ENCODE assay signal across 1 cellular context in genomic region chrX:154478728-154479622, GRCh38.
TF ChIP-seq lines count a peak whose summit lies in the region.

Gene LAGE3, minus strand, starts transcription at chrX:154479281. Its CDS starts 366 bp downstream, at chrX:154478915.

TF ChIP-seq in K562, 482 proteins besides CTCF, POLR2A, EP300 and RAD21 (continued from another document and continues in another):
- TF ChIP-seq ZNF407 (IDR thresholded peaks at IDR 0.05; ENCODE audit: low read depth) (no peak), MNT (conservative IDR thresholded peaks at IDR 0.05) (peak; percentile 97 to 98), ZNF639 (CRISPR knock-in tag; conservative IDR thresholded peaks at IDR 0.05 in 1 of 2, IDR thresholded peaks at IDR 0.05 in 1 of 2) (peak in 1 of 2 experiments; percentile 72; a peak in 2 of 4 replicates), MEIS2 (IDR thresholded peaks at IDR 0.05; ENCODE audit: partially characterized antibody) (peak; percentile 89), SNIP1 (IDR thresholded peaks at IDR 0.05; ENCODE audit: low read depth) (no peak), RAD51 (IDR thresholded peaks at IDR 0.05; ENCODE audit: borderline replicate concordance, low read depth) (peak; percentile 26; the same call in 1 of the 2 replicates), ID3 (CRISPR knock-in tag; IDR thresholded peaks at IDR 0.05) (no peak), ID3 (tag; IDR thresholded peaks at IDR 0.05) (0 out of 2 replicates have a peak, but pooled peaks have one; percentile 34), PCBP1 (IDR thresholded peaks at IDR 0.05; ENCODE audit: low read depth, low read length, poor library complexity, severe bottlenecking) (peak; percentile 33), CREB3L1 (IDR thresholded peaks at IDR 0.05; ENCODE audit: borderline replicate concordance, low read depth) (peak; percentile 65; the same call in 1 of the 2 replicates), POLR2AphosphoS2 (IDR thresholded peaks at IDR 0.05; ENCODE audit: low read length) (no peak), PURB (CRISPR knock-in tag; IDR thresholded peaks at IDR 0.05; ENCODE audit: low read depth) (no peak), ZNF592 (IDR thresholded peaks at IDR 0.05) (peak; percentile 92), IRF1 (CRISPR knock-in tag; IDR thresholded peaks at IDR 0.05; ENCODE audit: borderline replicate concordance) (no peak), RNF2 (IDR thresholded peaks at IDR 0.05) (peak; percentile 87), EGR1 (conservative IDR thresholded peaks at IDR 0.05) (peak; percentile 84), CBFB (CRISPR knock-in tag; IDR thresholded peaks at IDR 0.05) (peak; percentile 87; the same call in 1 of the 2 replicates), RBM22 (IDR thresholded peaks at IDR 0.05; ENCODE audit: low read depth, low read length, poor library complexity, severe bottlenecking) (peak; percentile 62), ZNF444 (CRISPR knock-in tag; IDR thresholded peaks at IDR 0.05) (no peak), BRD9 (IDR thresholded peaks at IDR 0.05; ENCODE audit: low read depth, partially characterized antibody) (no peak), KLF13 (tag; IDR thresholded peaks at IDR 0.05; ENCODE audit: borderline replicate concordance, low read depth) (peak; percentile 7; the same call in 1 of the 2 replicates), TARDBP (IDR thresholded peaks at IDR 0.05) (no peak), ZNF830 (CRISPR knock-in tag; IDR thresholded peaks at IDR 0.05) (no peak), MTA2 (IDR thresholded peaks at IDR 0.05; ENCODE audit: low read depth) (no peak), PTTG1 (tag; IDR thresholded peaks at IDR 0.05; ENCODE audit: low read depth) (no peak), NR0B1 (IDR thresholded peaks at IDR 0.05; ENCODE audit: partially characterized antibody) (no peak), NRF1 (conservative IDR thresholded peaks at IDR 0.05 in 1 of 2, IDR thresholded peaks at IDR 0.05 in 1 of 2) (peak; percentile 98), CEBPG (CRISPR knock-in tag; IDR thresholded peaks at IDR 0.05) (no peak), CEBPG (tag; conservative IDR thresholded peaks at IDR 0.05 in 1 of 2, IDR thresholded peaks at IDR 0.05 in 1 of 2) (no peak), MCM3 (IDR thresholded peaks at IDR 0.05) (no peak), HMGN3 (IDR thresholded peaks at IDR 0.05; ENCODE audit: borderline replicate concordance, extremely low read depth, insufficient read length, low read depth, low read length) (peak; percentile 84), SUPT5H (IDR thresholded peaks at IDR 0.05) (peak; percentile 74), SMAD4 (CRISPR knock-in tag; conservative IDR thresholded peaks at IDR 0.05) (peak; percentile 57), CBX5 (IDR thresholded peaks at IDR 0.05; ENCODE audit: borderline replicate concordance, low read depth) (no peak), ELK1 (CRISPR knock-in tag; IDR thresholded peaks at IDR 0.05) (no peak), NR2C2 (CRISPR knock-in tag; IDR thresholded peaks at IDR 0.05) (0 out of 2 replicates have a peak, but pooled peaks have one; percentile 40), NR2C2 (tag; IDR thresholded peaks at IDR 0.05) (peak; percentile 71; the same call in 1 of the 2 replicates), E2F6 (IDR thresholded peaks at IDR 0.05; ENCODE audit: borderline replicate concordance in 1 of 2, extremely low read depth in 1 of 2, insufficient read depth in 1 of 2, insufficient read length in 1 of 2, low read depth in 1 of 2, low read length in 1 of 2, poor library complexity in 1 of 2, severe bottlenecking in 1 of 2) (peak; percentile 99 to 100)
